ENCODE assay signal across 24 cellular contexts in genomic region chr2:58699412-58699811, GRCh38.
DNase-seq lines count a peak whose midpoint lies in the region; ATAC-seq, FAIRE-seq and TF ChIP-seq lines count a peak whose summit lies in the region.
"Had no signal": no experiment of that assay in that cellular context is flagged by ENCODE, and none has a peak within 500 bp of the region (broad histone marks: within the 10 kb centered on the region; RNA-seq: fewer than 3 reads in every experiment).

No MANE protein-coding gene starts in this region.

- no peak overlapping the region for H3K9ac ChIP-seq in K562 (ENCODE audit: insufficient read depth in 1 of 2, low read depth in 2 of 2, low read length in 2 of 2)
- H3K9ac ChIP-seq: BLaER1 had no signal

- FAIRE-seq in G401.6 (lab: Jason Lieb, UNC): peak; percentile 33
- FAIRE-seq in K562 (lab: Jason Lieb, UNC): peak; percentile 66
- FAIRE-seq in urothelium cell line (lab: Jason Lieb, UNC): no peak
- FAIRE-seq: A204.1, D721Med, GM12878, GM12892, GM18507 had no signal

- no peaks in the 10 kb centered on the region for H3K36me3 Mint-ChIP-seq in CD14-positive monocyte
- H3K36me3 Mint-ChIP-seq in mesothelial cell of epicardium: no peaks in the 10 kb centered on the region
- H3K36me3 Mint-ChIP-seq: CD8-positive, alpha-beta T cell had no signal

- peak overlapping the region in 5 of 7 donors; percentile 0 to 78 (median 74) for H3K27ac Mint-ChIP-seq in CD14-positive monocyte
- no peak overlapping the region for H3K27ac Mint-ChIP-seq in mesothelial cell of epicardium
- H3K27ac Mint-ChIP-seq: CD4-positive, alpha-beta T cell; CD8-positive, alpha-beta T cell had no signal

- H2AFZ ChIP-seq in K562 (ENCODE audit: low read depth, low read length): 0 out of 2 replicates have a peak overlapping the region, but pooled peaks have one; percentile 56

- H3K4me3 ChIP-seq in K562 (no peak overlapping the region), coronary artery (no peak overlapping the region)
- H3K4me3 ChIP-seq: BLaER1, GM12878 had no signal

- H3K4me1 ChIP-seq in K562 (replicated peaks in 1 of 2; ENCODE audit: control insufficient read depth in 2 of 2, insufficient read depth in 2 of 2, low read length in 2 of 2): no peaks in the 10 kb centered on the region; a peak in 2 of 5 replicates
- H3K4me1 ChIP-seq: BE2C, Caco-2 had no signal

- no peak for TF ChIP-seq POLR2A in K562 (conservative IDR thresholded peaks at IDR 0.05)

- no TSS peak for BruUV-seq in K562 (replicated peaks; lab: Mats Ljungman, UMichigan)

- no peaks in the 10 kb centered on the region for H3K27me3 ChIP-seq in K562 (ENCODE audit: control insufficient read depth in 2 of 2, insufficient read depth in 2 of 2, low read length in 2 of 2)
- H3K27me3 ChIP-seq: BE2C, BLaER1 had no signal

- TF ChIP-seq CTCF in CD14-positive monocyte (IDR thresholded peaks at IDR 0.05): no peak
- TF ChIP-seq CTCF in K562 (IDR thresholded peaks at IDR 0.05 in 2 of 3, conservative IDR thresholded peaks at IDR 0.05 in 1 of 3; ENCODE audit: insufficient read depth in 2 of 3, low read depth in 1 of 3, low read length in 3 of 3): no peak
- TF ChIP-seq CTCF in coronary artery (IDR thresholded peaks at IDR 0.05): no peak
- TF ChIP-seq CTCF in mesothelial cell of epicardium (IDR thresholded peaks at IDR 0.05; ENCODE audit: unreplicated experiment): no peak

- intact Hi-C loops in CD14-positive monocyte (cut with micrococcal nuclease) (no loop called here), K562 (cut with micrococcal nuclease) (no loop called here)

- in situ Hi-C loops in K562 (cut with MboI): no loop called here

- H3K9me3 ChIP-seq in K562 (replicated peaks; ENCODE audit: control insufficient read depth, insufficient read depth, low read depth, low read length): no peaks in the 10 kb centered on the region
- H3K9me3 ChIP-seq: BE2C, BLaER1, Caco-2 had no signal

- TF ChIP-seq RAD21 in K562 (CRISPR knock-in tag; conservative IDR thresholded peaks at IDR 0.05 in 1 of 2, IDR thresholded peaks at IDR 0.05 in 1 of 2): no peak

- ATAC-seq in K562: no peak
- ATAC-seq: CD8-positive, alpha-beta T cell; GM12878 had no signal

- H3K4me1 Mint-ChIP-seq in CD14-positive monocyte (peaks cover 19% of the 10 kb centered on the region), mesothelial cell of epicardium (no peaks in the 10 kb centered on the region)

- no peaks in the 10 kb centered on the region for H3K79me2 ChIP-seq in K562 (ENCODE audit: control insufficient read depth, insufficient read depth, low read length)

- POLR2A ChIA-PET in K562 (lab: Yijun Ruan, JAX): no interaction called here

- H3K9me3 Mint-ChIP-seq in CD14-positive monocyte: peaks cover 0 to 7% (median 2%) of the 10 kb centered on the region in 7 donors
- no peaks in the 10 kb centered on the region for H3K9me3 Mint-ChIP-seq in mesothelial cell of epicardium
- H3K9me3 Mint-ChIP-seq: CD4-positive, alpha-beta T cell; CD8-positive, alpha-beta T cell had no signal

- WGBS in K562 (ENCODE audit: insufficient coverage, low coverage, missing lambda C conversion rate): 47% methylated on average over 3 of the region's 3 CpGs

- no peaks in the 10 kb centered on the region for H4K20me1 ChIP-seq in K562 (replicated peaks; ENCODE audit: control insufficient read depth, insufficient read depth, low read length)
- H4K20me1 ChIP-seq: BLaER1 had no signal

- DNase-seq in CD14-positive monocyte (ENCODE audit: low spot score): no peak
- peak in 1 of 4 experiments; percentile 15 for DNase-seq in K562 (ENCODE audit: extremely low read depth in 1 of 4, low spot score in 3 of 4)
- no peak for DNase-seq in coronary artery (ENCODE audit: low spot score)
- no peak for DNase-seq in urothelium cell line (ENCODE audit: low spot score)
- DNase-seq in mesothelial cell of epicardium (ENCODE audit: low spot score in 2 of 2, unreplicated experiment in 2 of 2): no peak
- DNase-seq: 8988T; ACHN; BE2C; C1 segment of cervical spinal cord; Caco-2; Calu3; CD4-positive, alpha-beta T cell; CD8-positive, alpha-beta T cell; DMS79; DND-41; EL; GF-D8 had no signal

- H3K27ac ChIP-seq in K562 (ENCODE audit: extremely low read depth, low read depth, low read length): no peak overlapping the region
- H3K27ac ChIP-seq in coronary artery: no peak overlapping the region
- H3K27ac ChIP-seq: BLaER1 had no signal

- TF ChIP-seq EP300 in K562 (IDR thresholded peaks at IDR 0.05; ENCODE audit: low read length): no peak

- CTCF ChIA-PET in K562 (lab: Yijun Ruan, JAX; ENCODE audit: low intra/inter-chr PET ratio): no interaction called here

- H3K4me3 Mint-ChIP-seq in CD14-positive monocyte (no peak overlapping the region), mesothelial cell of epicardium (no peak overlapping the region)
- H3K4me3 Mint-ChIP-seq: CD4-positive, alpha-beta T cell; CD8-positive, alpha-beta T cell had no signal

- no peak overlapping the region for H3K4me2 ChIP-seq in K562 (ENCODE audit: insufficient read depth, low read length)
- H3K4me2 ChIP-seq: BLaER1 had no signal

- H3K9me1 ChIP-seq in K562 (ENCODE audit: control insufficient read depth, insufficient read depth, low read length): no peaks in the 10 kb centered on the region

- no peaks in the 10 kb centered on the region for H3K27me3 Mint-ChIP-seq in CD14-positive monocyte (ENCODE audit: low read depth in 3 of 3)
- no peaks in the 10 kb centered on the region for H3K27me3 Mint-ChIP-seq in mesothelial cell of epicardium (ENCODE audit: low read depth)
- H3K27me3 Mint-ChIP-seq: CD4-positive, alpha-beta T cell had no signal

- no peaks in the 10 kb centered on the region for H3K36me3 ChIP-seq in K562 (ENCODE audit: control insufficient read depth, insufficient read depth, low read length)
- H3K36me3 ChIP-seq: BE2C, BLaER1 had no signal

TF ChIP-seq in K562, 482 proteins besides CTCF, POLR2A, EP300 and RAD21:
- no peak for TF ChIP-seq ZNF407 (IDR thresholded peaks at IDR 0.05; ENCODE audit: low read depth)
- no peak for TF ChIP-seq FOS (IDR thresholded peaks at IDR 0.05; ENCODE audit: extremely low read depth, insufficient read length)
- no peak for TF ChIP-seq ADNP (tag; IDR thresholded peaks at IDR 0.05)
- TF ChIP-seq ZKSCAN1 (IDR thresholded peaks at IDR 0.05; ENCODE audit: low read depth, low read length): no peak
- TF ChIP-seq RFX1 (IDR thresholded peaks at IDR 0.05): peak; percentile 91
- TF ChIP-seq ZNF436 (CRISPR knock-in tag; IDR thresholded peaks at IDR 0.05): no peak
- no peak for TF ChIP-seq HMG20A (CRISPR knock-in tag; conservative IDR thresholded peaks at IDR 0.05)
- no peak for TF ChIP-seq MCM2 (IDR thresholded peaks at IDR 0.05; ENCODE audit: low read depth)
- no peak for TF ChIP-seq KDM5B (IDR thresholded peaks at IDR 0.05; ENCODE audit: insufficient replicate concordance, low read depth, low read length)
